31 cellular contexts compared by ENCODE assay signal in genomic region chrX:78545233-78545632, GRCh38.
"Had no signal": no experiment of that assay in that cellular context is flagged by ENCODE, and none has a peak within 500 bp of the region (broad histone marks: within the 10 kb centered on the region; RNA-seq: fewer than 3 reads in every experiment).

No MANE protein-coding gene starts in this region.

- H3K27ac ChIP-seq: adrenal gland, ascending aorta, breast epithelium, cardiac muscle cell, coronary artery, dorsolateral prefrontal cortex, WERI-Rb-1 had no signal

- DNase-seq: activated B cell treated with CpG ODN at 0.5 μM for 24 hours; activated CD4-positive, alpha-beta T cell treated with anti-CD3 and anti-CD28 coated beads for 48 hours; activated CD4-positive, alpha-beta T cell treated with anti-CD3 and anti-CD28 coated beads, Interleukin-2, amount 50 U/mL, for 1 hour; activated CD4-positive, alpha-beta T cell treated with anti-CD3 and anti-CD28 coated beads, Interleukin-2, amount 50 U/mL, for 48 hours; activated CD8-positive, alpha-beta memory T cell treated with anti-CD3 and anti-CD28 coated beads for 24 hours; activated CD8-positive, alpha-beta T cell treated with anti-CD3 and anti-CD28 coated beads for 36 hours; activated effector memory CD4-positive, alpha-beta T cell treated with anti-CD3 and anti-CD28 coated beads, Interleukin-2, amount 50 U/mL, for 16 hours; activated naive CD4-positive, alpha-beta T cell treated with anti-CD3 and anti-CD28 coated beads for 36 hours; activated naive CD8-positive, alpha-beta T cell treated with anti-CD3 and anti-CD28 coated beads for 36 hours; activated naive CD8-positive, alpha-beta T cell treated with anti-CD3 and anti-CD28 coated beads, Interleukin-2, amount 50 U/mL, for 24 hours; activated T-cell treated with anti-CD3 and anti-CD28 coated beads, Interleukin-2, amount 50 U/mL, for 4 hours; adrenal gland; central memory CD4-positive, alpha-beta T cell; dorsolateral prefrontal cortex; effector memory CD4-positive, alpha-beta T cell; endodermal cell; foreskin fibroblast; head of caudate nucleus; T-helper 9 cell; WERI-Rb-1 had no signal

- H3K27me3 ChIP-seq: ascending aorta, cardiac muscle cell had no signal

- H3K27ac Mint-ChIP-seq: activated B cell treated with CpG ODN at 0.5 μM for 24 hours; activated CD8-positive, alpha-beta T cell treated with anti-CD3 and anti-CD28 coated beads for 36 hours; activated naive CD4-positive, alpha-beta T cell treated with anti-CD3 and anti-CD28 coated beads for 36 hours; activated naive CD4-positive, alpha-beta T cell treated with anti-CD3 and anti-CD28 coated beads, Interleukin-2, amount 50 U/mL, for 24 hours; activated naive CD8-positive, alpha-beta T cell treated with anti-CD3 and anti-CD28 coated beads for 36 hours; activated naive CD8-positive, alpha-beta T cell treated with anti-CD3 and anti-CD28 coated beads, Interleukin-2, amount 50 U/mL, for 24 hours; activated T-helper 2 cell treated with anti-CD3 and anti-CD28 coated beads, Interferon-gamma antibody, Interleukin-2, Interleukin-4, amounts not matched to agents 10 μg/mL and 5 μg/mL and 100 μg/mL, durations not matched to agents 14 hours and 24 hours and 36 hours; brain; dendritic cell treated with granulocyte-macrophage colony-stimulating factor and Interleukin-4, amounts not matched to agents 40 ng/mL and 50 ng/mL, for 4 days; endodermal cell; T-helper 1 cell treated with Interleukin-12 subunit alpha and Interleukin-12 subunit beta and Interleukin-4 antibody, amounts not matched to agents 30 μg/mL and 1 μg/mL, for 36 hours had no signal

- H3K4me1 Mint-ChIP-seq: activated B cell treated with CpG ODN at 0.5 μM for 24 hours; activated naive CD8-positive, alpha-beta T cell treated with anti-CD3 and anti-CD28 coated beads for 36 hours; brain; endodermal cell had no signal

- H3K4me3 Mint-ChIP-seq: activated B cell treated with CpG ODN at 0.5 μM for 24 hours; activated CD8-positive, alpha-beta T cell treated with anti-CD3 and anti-CD28 coated beads for 36 hours; activated naive CD4-positive, alpha-beta T cell treated with anti-CD3 and anti-CD28 coated beads for 36 hours; activated naive CD4-positive, alpha-beta T cell treated with anti-CD3 and anti-CD28 coated beads, Interleukin-2, amount 50 U/mL, for 24 hours; activated naive CD8-positive, alpha-beta T cell treated with anti-CD3 and anti-CD28 coated beads for 36 hours; activated naive CD8-positive, alpha-beta T cell treated with anti-CD3 and anti-CD28 coated beads, Interleukin-2, amount 50 U/mL, for 24 hours; activated T-cell treated with anti-CD3 and anti-CD28 coated beads, Interleukin-2, amount 50 U/mL, for 4 hours; brain; dendritic cell treated with granulocyte-macrophage colony-stimulating factor and Interleukin-4, amounts not matched to agents 40 ng/mL and 50 ng/mL, for 4 days; endodermal cell; T-helper 1 cell treated with Interleukin-12 subunit alpha and Interleukin-12 subunit beta and Interleukin-4 antibody, amounts not matched to agents 30 μg/mL and 1 μg/mL, for 36 hours had no signal

- H3K27me3 Mint-ChIP-seq: activated B cell treated with CpG ODN at 0.5 μM for 24 hours; activated CD8-positive, alpha-beta T cell treated with anti-CD3 and anti-CD28 coated beads for 36 hours; activated naive CD4-positive, alpha-beta T cell treated with anti-CD3 and anti-CD28 coated beads, Interleukin-2, amount 50 U/mL, for 24 hours; activated naive CD8-positive, alpha-beta T cell treated with anti-CD3 and anti-CD28 coated beads for 36 hours; activated naive CD8-positive, alpha-beta T cell treated with anti-CD3 and anti-CD28 coated beads, Interleukin-2, amount 50 U/mL, for 24 hours; brain; dendritic cell treated with granulocyte-macrophage colony-stimulating factor and Interleukin-4, amounts not matched to agents 40 ng/mL and 50 ng/mL, for 4 days had no signal

- ATAC-seq: activated CD4-positive, CD25-positive, alpha-beta regulatory T cell treated with anti-CD3 and anti-CD28 coated beads, Interleukin-2, amount 50 U/mL, for 24 hours; activated CD8-positive, alpha-beta T cell treated with anti-CD3 and anti-CD28 coated beads for 36 hours; activated naive CD8-positive, alpha-beta T cell treated with anti-CD3 and anti-CD28 coated beads, Interleukin-2, amount 50 U/mL, for 24 hours; activated T-cell treated with anti-CD3 and anti-CD28 coated beads, Interleukin-2, amount 50 U/mL, for 4 hours; esophagus mucosa had no signal

- H3K36me3 ChIP-seq: adrenal gland, ascending aorta, breast epithelium, cardiac muscle cell, WERI-Rb-1 had no signal

- H3K36me3 Mint-ChIP-seq: brain had no signal

- H3K4me1 ChIP-seq: adrenal gland, ascending aorta, breast epithelium had no signal

- H3K4me3 ChIP-seq: adrenal gland, ascending aorta, breast epithelium, cardiac muscle cell, coronary artery, dorsolateral prefrontal cortex had no signal

- H3K9me3 ChIP-seq: adrenal gland had no signal
